8 cellular contexts compared by ENCODE assay signal in the genomic region with DNA sequence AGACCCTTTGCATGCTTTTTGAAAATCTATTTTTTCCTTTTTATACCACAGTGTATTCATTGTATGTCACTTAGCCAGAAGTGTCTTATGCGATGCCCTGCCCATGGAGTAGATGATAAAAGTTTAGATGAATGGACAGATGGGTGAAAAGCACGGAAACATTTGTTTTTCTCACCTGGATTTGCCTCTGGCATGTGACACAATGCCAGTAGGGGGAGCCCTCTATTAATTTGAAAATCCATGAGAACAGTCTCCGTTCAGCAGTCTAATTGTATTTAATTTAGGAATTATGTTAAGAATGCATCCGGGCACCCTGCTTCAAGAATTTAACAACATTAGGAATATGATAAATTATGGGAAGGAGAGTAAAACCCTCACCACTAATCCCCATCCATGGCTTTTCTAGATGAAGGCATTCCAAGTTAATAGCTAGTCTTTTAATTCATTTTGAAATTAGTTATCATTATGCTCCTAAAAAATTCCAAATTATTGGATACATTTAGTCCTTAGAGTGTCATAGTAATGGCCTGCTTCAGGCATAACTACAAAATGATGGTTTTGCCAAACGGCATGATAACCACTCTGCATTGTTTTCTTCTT. TPM values are rescaled to one million over a fixed set of nuclear protein-coding genes. Genes with fewer than 3 reads are reported as not detected.
DNase-seq lines count a peak whose midpoint lies in the region; ATAC-seq and TF ChIP-seq lines count a peak whose summit lies in the region.

No MANE protein-coding gene starts in this region.

- no peaks in the 10 kb centered on the region for H3K27me3 Mint-ChIP-seq in endothelial cell (ENCODE audit: unreplicated experiment)

- H3K36me3 ChIP-seq in psoas muscle (ENCODE audit: insufficient read depth in 1 of 2, low read depth in 1 of 2), result no peaks in the 10 kb centered on the region

- no peaks in the 10 kb centered on the region for H3K27me3 ChIP-seq in psoas muscle (ENCODE audit: insufficient read depth in 3 of 3, low read length in 2 of 3)

- no peak overlapping the region for H3K4me3 Mint-ChIP-seq in endothelial cell (ENCODE audit: unreplicated experiment)

- H3K4me1 Mint-ChIP-seq in endothelial cell (ENCODE audit: unreplicated experiment), result no peaks in the 10 kb centered on the region

- no peak overlapping the region for H3K4me3 ChIP-seq in psoas muscle

- no peaks in the 10 kb centered on the region for H3K9me3 ChIP-seq in psoas muscle

- H3K36me3 Mint-ChIP-seq in endothelial cell (ENCODE audit: low read depth, unreplicated experiment), result peaks cover 21% of the 10 kb centered on the region

- intact Hi-C loops in psoas muscle (cut with DNase I), result loop anchor here in 1 of 2 donors (2.0 kb wide), 1 partner anchor 23 kb away; no protein-coding TSS in a partner anchor

- ATAC-seq in psoas muscle, result peak in 2 of 4 donors; percentile 28 to 78
- no peak for ATAC-seq in GM18870 (IDR thresholded peaks at IDR 0.05; ENCODE audit: unreplicated experiment)
- no peak for ATAC-seq in HG02610 (IDR thresholded peaks at IDR 0.05; ENCODE audit: unreplicated experiment)
- no peak for ATAC-seq in HG03520 (IDR thresholded peaks at IDR 0.05; ENCODE audit: unreplicated experiment)

- H3K27ac Mint-ChIP-seq in endothelial cell (ENCODE audit: unreplicated experiment), result peak overlapping the region; percentile 18

- TF ChIP-seq CTCF in endothelial cell (IDR thresholded peaks at IDR 0.05; ENCODE audit: unreplicated experiment) (peak; percentile 80), psoas muscle (IDR thresholded peaks at IDR 0.05) (peak; percentile 72)

- no peak overlapping the region for H3K27ac ChIP-seq in psoas muscle

- 55 to 60% (median 58%) methylated on average over 5 of the region's 5 CpGs for WGBS in psoas muscle, 3 donors

- DNase-seq in stimulated activated CD4-positive, alpha-beta T cell treated with anti-CD3 and anti-CD28 coated beads, Interleukin-2, amount 100 ng/mL, for 24 hours, result peak; percentile 2 to 31
- no peak for DNase-seq in stimulated activated CD4-positive, alpha-beta T cell treated with anti-CD3 and anti-CD28 coated beads, Interleukin-4, amount 100 ng/mL, for 4 hours
- peak; percentile 31 for DNase-seq in NCI-H2227 treated with DMSO at 0.1 percent for 48 hours (lab: John Stamatoyannopoulos, UW)
- peak; percentile 36 for DNase-seq in endothelial cell (ENCODE audit: low spot score)
- DNase-seq in psoas muscle, result no peak

- no peaks in the 10 kb centered on the region for H3K9me3 Mint-ChIP-seq in endothelial cell (ENCODE audit: unreplicated experiment)

- peaks cover 32% of the 10 kb centered on the region for H3K4me1 ChIP-seq in psoas muscle

RNA-seq across cellular contexts. Expression of gene ALKBH3, which starts 55.3 kb away (rescaled TPM):
- total RNA-seq in endothelial cell (ENCODE audit: unreplicated experiment), result 27.3 TPM
- 10 to 100 TPM; 27.4 to 43.1 (median 37.9) TPM for total RNA-seq in psoas muscle
- polyA plus RNA-seq in psoas muscle, result 10 to 100 TPM; 28.3 to 47.1 (median 28.8) TPM

Comparison
In these comparisons a context has a peak if more than half of its experiments do, and no peak if none do; other contexts are left out.
1. DNase-seq: peak in stimulated activated CD4-positive, alpha-beta T cell treated with anti-CD3 and anti-CD28 coated beads, Interleukin-2, amount 100 ng/mL, for 24 hours (2 of 2), NCI-H2227 treated with DMSO at 0.1 percent for 48 hours (single experiment) and endothelial cell (single experiment); none in stimulated activated CD4-positive, alpha-beta T cell treated with anti-CD3 and anti-CD28 coated beads, Interleukin-4, amount 100 ng/mL, for 4 hours (0 of 2) and psoas muscle (0 of 2).